ENCODE assay signal across 20 cellular contexts in the genomic region with DNA sequence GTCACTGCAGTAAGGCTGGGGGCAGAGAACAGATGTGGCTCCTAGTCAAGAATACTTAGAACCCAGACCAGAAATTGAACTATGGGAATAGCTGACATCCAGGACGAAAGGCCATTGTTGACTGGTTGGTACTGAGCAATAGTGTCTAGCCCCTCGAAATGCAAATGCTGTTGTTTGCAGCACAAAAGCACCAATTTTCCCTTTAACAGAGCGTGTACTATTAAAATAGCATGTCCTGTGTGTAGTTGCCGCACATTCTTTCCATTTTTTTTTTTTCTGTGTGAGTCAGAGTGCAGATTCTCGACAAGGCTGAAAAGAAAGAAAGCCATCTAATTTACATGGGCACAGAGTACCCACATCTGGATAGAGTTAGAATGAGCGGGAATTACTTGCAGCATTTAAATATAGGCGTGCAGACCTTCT.
DNase-seq lines count a peak whose midpoint lies in the region; ATAC-seq, FAIRE-seq and TF ChIP-seq lines count a peak whose summit lies in the region.
"Had no signal": no experiment of that assay in that cellular context is flagged by ENCODE, and none has a peak within 500 bp of the region (broad histone marks: within the 10 kb centered on the region; RNA-seq: fewer than 3 reads in every experiment).

No MANE protein-coding gene starts in this region.

- peak overlapping the region; percentile 54 for H3K4me3 Mint-ChIP-seq in HFFc6
- H3K4me3 Mint-ChIP-seq: activated naive CD8-positive, alpha-beta T cell; neural progenitor cell; stimulated activated naive CD8-positive, alpha-beta T cell treated with anti-CD3 and anti-CD28 coated beads, Interleukin-15, amount 100 ng/mL, for 72 hours had no signal

- H3K4me1 Mint-ChIP-seq in HFFc6 (ENCODE audit: low read depth) = peaks cover 62% of the 10 kb centered on the region

- H3K36me3 Mint-ChIP-seq in HFFc6 (ENCODE audit: low read depth) = peaks cover 14% of the 10 kb centered on the region
- H3K36me3 Mint-ChIP-seq: activated naive CD8-positive, alpha-beta T cell; neural progenitor cell had no signal

- TF ChIP-seq CTCF in AG09309 (IDR thresholded peaks at IDR 0.05; ENCODE audit: control insufficient read depth, insufficient read depth, low read depth, low read length, missing control alignments) (no peak), HFFc6 (IDR thresholded peaks at IDR 0.05) (no peak), choroid plexus epithelial cell (conservative IDR thresholded peaks at IDR 0.05; ENCODE audit: low read depth, low read length) (no peak)

- peaks cover 8% of the 10 kb centered on the region for H3K9me3 Mint-ChIP-seq in HFFc6
- H3K9me3 Mint-ChIP-seq: neural progenitor cell had no signal

- DNase-seq in AG09309 (ENCODE audit: low read depth) (peak; percentile 73), HFFc6 (peak; percentile 50), choroid plexus epithelial cell (ENCODE audit: low read depth) (peak; percentile 37), myocyte (ENCODE audit: low read depth) (peak; percentile 47), NCI-H128 (lab: John Stamatoyannopoulos, UW; ENCODE audit: unreplicated experiment) (no peak), RCC 7860 (ENCODE audit: low spot score) (no peak)
- DNase-seq: ACHN; cortex of kidney; lower lobe of right lung; NCI-H1417 treated with DMSO at 0.1 percent for 48 hours; NCI-H446; PC-3; stimulated activated naive CD8-positive, alpha-beta T cell treated with anti-CD3 and anti-CD28 coated beads, Interleukin-15, amount 100 ng/mL, for 72 hours had no signal

- H3K27ac Mint-ChIP-seq in HFFc6 = peak overlapping the region; percentile 49; the same call in 1 of the 2 replicates
- H3K27ac Mint-ChIP-seq: activated naive CD8-positive, alpha-beta T cell; neural progenitor cell; stimulated activated naive CD8-positive, alpha-beta T cell treated with anti-CD3 and anti-CD28 coated beads, Interleukin-15, amount 100 ng/mL, for 72 hours had no signal

- ATAC-seq in GM21390 (IDR thresholded peaks at IDR 0.05; ENCODE audit: unreplicated experiment) = no peak
- ATAC-seq in GM21723 (IDR thresholded peaks at IDR 0.05; ENCODE audit: unreplicated experiment) = no peak
- ATAC-seq: K562; lower lobe of right lung; PC-3; stimulated activated naive CD8-positive, alpha-beta T cell treated with anti-CD3 and anti-CD28 coated beads, Interleukin-15, amount 100 ng/mL, for 72 hours had no signal

- H3K4me3 ChIP-seq in AG09309 (ENCODE audit: control insufficient read depth, low read depth, low read length) = no peak overlapping the region
- no peak overlapping the region for H3K4me3 ChIP-seq in choroid plexus epithelial cell (ENCODE audit: low read depth, low read length)
- H3K4me3 ChIP-seq: esophagus muscularis mucosa, K562, lower lobe of right lung, neural progenitor cell had no signal

- FAIRE-seq in RCC 7860 (lab: Jason Lieb, UNC) = no peak
- FAIRE-seq: H1, K562 had no signal

- H3K27me3 Mint-ChIP-seq in HFFc6 (ENCODE audit: insufficient read depth) = no peaks in the 10 kb centered on the region; the same call in none of the 2 replicates
- H3K27me3 Mint-ChIP-seq: activated naive CD8-positive, alpha-beta T cell; stimulated activated naive CD8-positive, alpha-beta T cell treated with anti-CD3 and anti-CD28 coated beads, Interleukin-15, amount 100 ng/mL, for 72 hours had no signal

Comparison
In these comparisons a context has a peak if more than half of its experiments do, and no peak if none do; other contexts are left out.
1. DNase-seq: peak in AG09309 (single experiment), HFFc6 (single experiment), choroid plexus epithelial cell (single experiment) and myocyte (single experiment); none in NCI-H128 (single experiment) and RCC 7860 (single experiment).